Comparison of ENCODE assay signal across 8 cellular contexts in the genomic region with DNA sequence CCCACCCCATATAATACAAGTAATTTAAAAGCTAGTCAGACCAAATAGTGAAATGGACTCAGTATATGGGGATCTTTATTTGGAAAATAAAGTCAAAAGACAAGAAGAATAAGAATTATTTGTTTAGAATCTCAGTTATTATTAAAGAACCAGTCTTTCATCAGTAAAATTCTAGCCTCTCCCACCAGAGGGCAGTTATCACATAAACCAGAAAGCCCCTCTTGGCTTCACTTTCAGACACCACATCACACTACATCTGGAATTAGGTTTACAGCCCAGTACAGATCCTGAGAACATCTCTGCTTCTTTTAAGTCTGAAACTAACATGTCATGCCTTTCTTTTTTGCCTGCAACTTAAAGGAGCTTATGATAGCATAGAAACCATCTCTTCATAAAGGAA. TPM values are rescaled to one million over a fixed set of nuclear protein-coding genes. Genes with fewer than 3 reads are reported as not detected.
DNase-seq lines count a peak whose midpoint lies in the region; ATAC-seq and TF ChIP-seq lines count a peak whose summit lies in the region.

No MANE protein-coding gene starts in this region.

- H3K27me3 Mint-ChIP-seq in progenitor cell of endocrine pancreas: no peaks in the 10 kb centered on the region
- peaks cover 17% of the 10 kb centered on the region for H3K27me3 Mint-ChIP-seq in activated T-helper 17 cell treated with anti-CD3 and anti-CD28 coated beads, Interleukin-2, amount 50 U/mL, for 72 hours

- H3K79me2 ChIP-seq in Loucy (ENCODE audit: insufficient read depth, low read length): no peaks in the 10 kb centered on the region

- ATAC-seq in activated T-helper 17 cell treated with anti-CD3 and anti-CD28 coated beads, Interleukin-2, amount 50 U/mL, for 72 hours (replicated peaks): no peak

- H3K36me3 Mint-ChIP-seq in progenitor cell of endocrine pancreas (ENCODE audit: insufficient read depth): no peaks in the 10 kb centered on the region
- no peaks in the 10 kb centered on the region for H3K36me3 Mint-ChIP-seq in activated T-helper 17 cell treated with anti-CD3 and anti-CD28 coated beads, Interleukin-2, amount 50 U/mL, for 72 hours (ENCODE audit: low read depth)

- intact Hi-C loops in colonic mucosa (cut with DNase I): no loop called here

- H3K9me2 ChIP-seq in Loucy (replicated peaks; ENCODE audit: low read depth, low read length): no peaks in the 10 kb centered on the region

- no peaks in the 10 kb centered on the region for H3F3A ChIP-seq in Loucy (ENCODE audit: low read depth)

- no peaks in the 10 kb centered on the region for H3K9me3 Mint-ChIP-seq in progenitor cell of endocrine pancreas (ENCODE audit: low read depth)
- no peaks in the 10 kb centered on the region for H3K9me3 Mint-ChIP-seq in activated T-helper 17 cell treated with anti-CD3 and anti-CD28 coated beads, Interleukin-2, amount 50 U/mL, for 72 hours

- TF ChIP-seq CTCF in Loucy (conservative IDR thresholded peaks at IDR 0.05; ENCODE audit: low read length) (peak; percentile 70), colonic mucosa (IDR thresholded peaks at IDR 0.05) (peak; percentile 7), progenitor cell of endocrine pancreas (IDR thresholded peaks at IDR 0.05; ENCODE audit: unreplicated experiment) (peak; percentile 56)

- H3K27me3 ChIP-seq in Loucy (ENCODE audit: insufficient read depth, low read length, poor library complexity, severe bottlenecking): no peaks in the 10 kb centered on the region
- no peaks in the 10 kb centered on the region for H3K27me3 ChIP-seq in colonic mucosa

- no peaks in the 10 kb centered on the region for H3K36me3 ChIP-seq in Loucy (ENCODE audit: insufficient read depth, low read length)
- H3K36me3 ChIP-seq in colonic mucosa: no peaks in the 10 kb centered on the region

- H4K20me1 ChIP-seq in Loucy (ENCODE audit: insufficient read depth, low read length, poor library complexity, severe bottlenecking): no peaks in the 10 kb centered on the region

- H3K4me1 ChIP-seq in Loucy (ENCODE audit: insufficient read depth, low read length, poor library complexity, severe bottlenecking) (peaks cover 11% of the 10 kb centered on the region), colonic mucosa (no peaks in the 10 kb centered on the region)

- no peak overlapping the region for H3K27ac Mint-ChIP-seq in progenitor cell of endocrine pancreas
- H3K27ac Mint-ChIP-seq in activated T-helper 17 cell treated with anti-CD3 and anti-CD28 coated beads, Interleukin-2, amount 50 U/mL, for 72 hours: no peak overlapping the region

- H3K27ac ChIP-seq in colonic mucosa: no peak overlapping the region

- DNase-seq in NCI-H524 (lab: John Stamatoyannopoulos, UW) (peak; percentile 4 to 23), NCI-H524 treated with DMSO at 0.1 percent for 48 hours (lab: John Stamatoyannopoulos, UW) (no peak), colonic mucosa (no peak), progenitor cell of endocrine pancreas (ENCODE audit: low spot score, unreplicated experiment) (no peak), SHP77 treated with DMSO at 0.1 percent for 48 hours (lab: John Stamatoyannopoulos, UW) (no peak), mucosa of gallbladder (ENCODE audit: low spot score) (no peak)

- H3K9me3 ChIP-seq in Loucy (ENCODE audit: insufficient read depth, low read depth, low read length) (no peaks in the 10 kb centered on the region), colonic mucosa (no peaks in the 10 kb centered on the region)

- peaks cover 5% of the 10 kb centered on the region for H3K4me1 Mint-ChIP-seq in progenitor cell of endocrine pancreas (ENCODE audit: low read depth)
- H3K4me1 Mint-ChIP-seq in activated T-helper 17 cell treated with anti-CD3 and anti-CD28 coated beads, Interleukin-2, amount 50 U/mL, for 72 hours: peaks cover 6% of the 10 kb centered on the region

- H2AFZ ChIP-seq in Loucy (ENCODE audit: low read length): peak overlapping the region; percentile 41; the same call in 1 of the 2 replicates

- H3K4me3 ChIP-seq in Loucy (ENCODE audit: low read length, poor library complexity, severe bottlenecking): no peak overlapping the region
- no peak overlapping the region for H3K4me3 ChIP-seq in colonic mucosa

- no peak overlapping the region for H3K4me3 Mint-ChIP-seq in progenitor cell of endocrine pancreas (ENCODE audit: low read depth)
- H3K4me3 Mint-ChIP-seq in activated T-helper 17 cell treated with anti-CD3 and anti-CD28 coated beads, Interleukin-2, amount 50 U/mL, for 72 hours: no peak overlapping the region

- H3K4me2 ChIP-seq in Loucy (ENCODE audit: low read depth, low read length, poor library complexity, severe bottlenecking): no peak overlapping the region

- H3K9ac ChIP-seq in Loucy (ENCODE audit: low read depth, low read length, poor library complexity, severe bottlenecking): no peak overlapping the region
- no peak overlapping the region for H3K9ac ChIP-seq in colonic mucosa (ENCODE audit: low read depth in 2 of 2, low read length in 2 of 2)

RNA-seq across cellular contexts. Expression of a gene that starts 12.2 kb away (rescaled TPM):
- total RNA-seq in colonic mucosa: under 1 TPM in 1 of 2 donors, not detected in 1; 0.77 TPM
- not detected in 2 replicates for total RNA-seq in progenitor cell of endocrine pancreas
- total RNA-seq in activated T-helper 17 cell treated with anti-CD3 and anti-CD28 coated beads, Interleukin-2, amount 50 U/mL, for 72 hours: not detected
- 0.46 TPM for total RNA-seq in mucosa of gallbladder

Comparison
In these comparisons a context has a peak if more than half of its experiments do, and no peak if none do; other contexts are left out.
1. DNase-seq: peak in NCI-H524 (2 of 2); none in NCI-H524 treated with DMSO at 0.1 percent for 48 hours (single experiment), colonic mucosa (single experiment), progenitor cell of endocrine pancreas (single experiment), SHP77 treated with DMSO at 0.1 percent for 48 hours (single experiment) and mucosa of gallbladder (single experiment).
2. CTCF ChIP-seq: peak in every context shown above with its lines; median percentile 70 in Loucy; 56 in progenitor cell of endocrine pancreas; 7 in colonic mucosa.